Comparison of ENCODE assay signal across 10 cellular contexts in the genomic region with DNA sequence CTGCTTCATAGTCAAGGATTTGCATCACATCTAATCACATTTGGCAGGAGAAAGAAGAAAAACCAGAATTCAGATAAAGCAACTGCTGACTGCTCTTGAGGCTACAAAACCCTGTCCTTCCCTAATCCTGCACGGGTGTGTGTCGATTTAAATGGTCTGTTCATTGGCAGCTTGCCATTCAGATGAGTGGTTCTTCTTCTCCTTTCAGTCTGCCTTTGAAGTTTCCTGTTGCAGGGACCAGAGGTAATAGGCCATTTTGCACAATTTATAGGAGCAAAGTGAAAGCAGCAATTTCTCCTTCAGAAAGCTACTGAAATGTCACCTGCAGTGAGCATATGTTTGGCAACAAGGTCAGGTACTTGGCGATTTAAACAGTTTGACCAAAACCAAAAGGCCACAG.
DNase-seq lines count a peak whose midpoint lies in the region; ATAC-seq and TF ChIP-seq lines count a peak whose summit lies in the region.
"Had no signal": no experiment of that assay in that cellular context is flagged by ENCODE, and none has a peak within 500 bp of the region (broad histone marks: within the 10 kb centered on the region; RNA-seq: fewer than 3 reads in every experiment).

No MANE protein-coding gene starts in this region.

- H3K4me1 Mint-ChIP-seq in immature natural killer cell: no peaks in the 10 kb centered on the region
- no peaks in the 10 kb centered on the region for H3K4me1 Mint-ChIP-seq in activated T-helper 17 cell treated with anti-CD3 and anti-CD28 coated beads, Interleukin-2, amount 50 U/mL, for 72 hours

- peaks cover 0 to 15% (median 0%) of the 10 kb centered on the region in 6 donors for H3K9me3 Mint-ChIP-seq in immature natural killer cell
- no peaks in the 10 kb centered on the region for H3K9me3 Mint-ChIP-seq in activated T-helper 17 cell treated with anti-CD3 and anti-CD28 coated beads, Interleukin-2, amount 50 U/mL, for 72 hours
- H3K9me3 Mint-ChIP-seq: activated T-helper 2 cell treated with anti-CD3 and anti-CD28 coated beads, Interferon-gamma antibody, Interleukin-2, Interleukin-4, amounts not matched to agents 10 μg/mL and 5 μg/mL and 100 μg/mL, durations not matched to agents 14 hours and 24 hours and 36 hours had no signal

- H3K4me3 ChIP-seq in PC-3 (ENCODE audit: low read length): no peak overlapping the region
- H3K4me3 ChIP-seq in osteoblast (ENCODE audit: insufficient read depth, low read length): no peak overlapping the region

- H3K27ac ChIP-seq in PC-3 (ENCODE audit: low read length) (no peak overlapping the region), osteoblast (ENCODE audit: low read depth, low read length) (no peak overlapping the region)

- BruUV-seq in PC-3 (replicated peaks; lab: Mats Ljungman, UMichigan): no TSS peak

- no peaks in the 10 kb centered on the region for H3K4me1 ChIP-seq in PC-3 (ENCODE audit: insufficient read depth, low read length)
- no peaks in the 10 kb centered on the region for H3K4me1 ChIP-seq in osteoblast (ENCODE audit: insufficient read depth, low read length)

- H3K36me3 Mint-ChIP-seq in immature natural killer cell: no peaks in the 10 kb centered on the region
- H3K36me3 Mint-ChIP-seq in activated T-helper 17 cell treated with anti-CD3 and anti-CD28 coated beads, Interleukin-2, amount 50 U/mL, for 72 hours (ENCODE audit: low read depth): no peaks in the 10 kb centered on the region

- H3K9me2 ChIP-seq in PC-3 (replicated peaks; ENCODE audit: low read length): no peaks in the 10 kb centered on the region

- CTCF ChIA-PET in PC-3 (lab: Charles Lee): no interaction called here

- H3K36me3 ChIP-seq in PC-3 (ENCODE audit: low read depth, low read length): no peaks in the 10 kb centered on the region
- no peaks in the 10 kb centered on the region for H3K36me3 ChIP-seq in osteoblast (ENCODE audit: insufficient read depth, low read length)

- no peaks in the 10 kb centered on the region for H3K27me3 ChIP-seq in PC-3 (ENCODE audit: low read length)
- no peaks in the 10 kb centered on the region for H3K27me3 ChIP-seq in osteoblast (ENCODE audit: insufficient read depth, low read length)

- H3K4me3 Mint-ChIP-seq in immature natural killer cell: no peak overlapping the region
- H3K4me3 Mint-ChIP-seq in activated T-helper 17 cell treated with anti-CD3 and anti-CD28 coated beads, Interleukin-2, amount 50 U/mL, for 72 hours: no peak overlapping the region

- no peaks in the 10 kb centered on the region for H3F3A ChIP-seq in PC-3 (ENCODE audit: low read length, unreplicated experiment)

- TF ChIP-seq CTCF in PC-3 (conservative IDR thresholded peaks at IDR 0.05; ENCODE audit: low read depth, low read length): no peak
- TF ChIP-seq CTCF in osteoblast (IDR thresholded peaks at IDR 0.05; ENCODE audit: extremely low read depth, low read depth, low read length): no peak

- no peak overlapping the region for H2AFZ ChIP-seq in PC-3 (ENCODE audit: low read length)
- no peak overlapping the region for H2AFZ ChIP-seq in osteoblast (ENCODE audit: low read length)

- H3K9ac ChIP-seq in PC-3 (ENCODE audit: low read length): no peak overlapping the region

- DNase-seq in DMS53 (lab: John Stamatoyannopoulos, UW) (peak; percentile 98), MV-4-11 (lab: John Stamatoyannopoulos, UW) (peak; percentile 89), PC-3 (peak; percentile 6), foreskin melanocyte (peak; percentile 3), immature natural killer cell (no peak), osteoblast (ENCODE audit: insufficient read length, low spot score, missing footprints) (no peak)

- H3K9me3 ChIP-seq in PC-3 (ENCODE audit: low read length) (no peaks in the 10 kb centered on the region), osteoblast (ENCODE audit: low read depth, low read length) (peaks cover 2% of the 10 kb centered on the region)

- no peaks in the 10 kb centered on the region for H3K27me3 Mint-ChIP-seq in immature natural killer cell (ENCODE audit: low read depth in 3 of 3)
- H3K27me3 Mint-ChIP-seq in activated T-helper 17 cell treated with anti-CD3 and anti-CD28 coated beads, Interleukin-2, amount 50 U/mL, for 72 hours: peaks cover 5% of the 10 kb centered on the region

- H3K27ac Mint-ChIP-seq in immature natural killer cell: no peak overlapping the region
- H3K27ac Mint-ChIP-seq in activated T-helper 17 cell treated with anti-CD3 and anti-CD28 coated beads, Interleukin-2, amount 50 U/mL, for 72 hours: no peak overlapping the region
- H3K27ac Mint-ChIP-seq: activated T-helper 2 cell treated with anti-CD3 and anti-CD28 coated beads, Interferon-gamma antibody, Interleukin-2, Interleukin-4, amounts not matched to agents 10 μg/mL and 5 μg/mL and 100 μg/mL, durations not matched to agents 14 hours and 24 hours and 36 hours had no signal

- H3K4me2 ChIP-seq in PC-3 (ENCODE audit: low read length): no peak overlapping the region
- H3K4me2 ChIP-seq in osteoblast (ENCODE audit: insufficient read depth, low read length): no peak overlapping the region

- POLR2A ChIA-PET in PC-3 (lab: Charles Lee; ENCODE audit: unreplicated experiment): no interaction called here

- H4K20me1 ChIP-seq in PC-3 (ENCODE audit: low read length) (no peaks in the 10 kb centered on the region), osteoblast (ENCODE audit: insufficient read depth, low read length) (no peaks in the 10 kb centered on the region)

- H3K79me2 ChIP-seq in PC-3 (ENCODE audit: low read length) (no peaks in the 10 kb centered on the region), osteoblast (ENCODE audit: insufficient read depth, low read length) (no peaks in the 10 kb centered on the region)

- intact Hi-C loops in PC-3 (cut with micrococcal nuclease): no loop called here

- ATAC-seq in PC-3 (no peak), GM21717 (IDR thresholded peaks at IDR 0.05; ENCODE audit: unreplicated experiment) (no peak)
- ATAC-seq in activated T-helper 17 cell treated with anti-CD3 and anti-CD28 coated beads, Interleukin-2, amount 50 U/mL, for 72 hours (replicated peaks): no peak
- ATAC-seq: Right ventricle myocardium inferior had no signal

Comparison
In these comparisons a context has a peak if more than half of its experiments do, and no peak if none do; other contexts are left out.
1. DNase-seq: peak in DMS53 (single experiment), MV-4-11 (single experiment), PC-3 (single experiment) and foreskin melanocyte (single experiment); none in immature natural killer cell (0 of 3) and osteoblast (single experiment).